ENCODE assay signal across 1 cellular context in the genomic region with DNA sequence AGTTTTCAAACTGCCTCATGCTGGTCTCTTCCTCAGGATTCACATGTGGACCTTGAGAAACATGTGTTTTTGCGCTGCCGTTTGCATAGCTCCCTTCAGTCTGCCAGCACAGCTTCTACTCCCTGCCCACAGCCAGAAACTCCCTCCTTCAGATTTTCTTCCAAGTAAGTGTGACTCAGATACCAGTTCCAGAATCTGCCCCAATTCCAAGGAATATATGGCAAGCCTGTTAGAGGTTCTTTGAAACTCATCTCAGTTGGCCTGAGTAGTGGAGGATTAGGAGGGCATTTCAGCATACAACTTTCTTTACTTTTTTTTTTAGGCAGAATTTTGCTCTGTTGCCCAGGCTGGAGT.
A peak's percentile ranks its signal among the peaks of the same experiment; 100 is the strongest.
TF ChIP-seq lines count a peak whose summit lies in the region.

No MANE protein-coding gene starts in this region.

TF ChIP-seq in SK-N-SH, 30 proteins besides CTCF, POLR2A, EP300 and RAD21:
- TF ChIP-seq, protein P1, sequence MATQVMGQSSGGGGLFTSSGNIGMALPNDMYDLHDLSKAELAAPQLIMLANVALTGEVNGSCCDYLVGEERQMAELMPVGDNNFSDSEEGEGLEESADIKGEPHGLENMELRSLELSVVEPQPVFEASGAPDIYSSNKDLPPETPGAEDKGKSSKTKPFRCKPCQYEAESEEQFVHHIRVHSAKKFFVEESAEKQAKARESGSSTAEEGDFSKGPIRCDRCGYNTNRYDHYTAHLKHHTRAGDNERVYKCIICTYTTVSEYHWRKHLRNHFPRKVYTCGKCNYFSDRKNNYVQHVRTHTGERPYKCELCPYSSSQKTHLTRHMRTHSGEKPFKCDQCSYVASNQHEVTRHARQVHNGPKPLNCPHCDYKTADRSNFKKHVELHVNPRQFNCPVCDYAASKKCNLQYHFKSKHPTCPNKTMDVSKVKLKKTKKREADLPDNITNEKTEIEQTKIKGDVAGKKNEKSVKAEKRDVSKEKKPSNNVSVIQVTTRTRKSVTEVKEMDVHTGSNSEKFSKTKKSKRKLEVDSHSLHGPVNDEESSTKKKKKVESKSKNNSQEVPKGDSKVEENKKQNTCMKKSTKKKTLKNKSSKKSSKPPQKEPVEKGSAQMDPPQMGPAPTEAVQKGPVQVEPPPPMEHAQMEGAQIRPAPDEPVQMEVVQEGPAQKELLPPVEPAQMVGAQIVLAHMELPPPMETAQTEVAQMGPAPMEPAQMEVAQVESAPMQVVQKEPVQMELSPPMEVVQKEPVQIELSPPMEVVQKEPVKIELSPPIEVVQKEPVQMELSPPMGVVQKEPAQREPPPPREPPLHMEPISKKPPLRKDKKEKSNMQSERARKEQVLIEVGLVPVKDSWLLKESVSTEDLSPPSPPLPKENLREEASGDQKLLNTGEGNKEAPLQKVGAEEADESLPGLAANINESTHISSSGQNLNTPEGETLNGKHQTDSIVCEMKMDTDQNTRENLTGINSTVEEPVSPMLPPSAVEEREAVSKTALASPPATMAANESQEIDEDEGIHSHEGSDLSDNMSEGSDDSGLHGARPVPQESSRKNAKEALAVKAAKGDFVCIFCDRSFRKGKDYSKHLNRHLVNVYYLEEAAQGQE (IDR thresholded peaks at IDR 0.05; ENCODE audit: low read depth, low read length): no peak
- TF ChIP-seq ELF1 (IDR thresholded peaks at IDR 0.05) (no peak), RXRA (IDR thresholded peaks at IDR 0.05; ENCODE audit: borderline replicate concordance, low read depth) (no peak), FOXJ3 (CRISPR knock-in tag; IDR thresholded peaks at IDR 0.05) (no peak), GATA2 (CRISPR knock-in tag; IDR thresholded peaks at IDR 0.05) (no peak), GABPA (IDR thresholded peaks at IDR 0.05; ENCODE audit: low read depth) (no peak), MXI1 (IDR thresholded peaks at IDR 0.05; ENCODE audit: low read depth, low read length) (no peak), CHD2 (IDR thresholded peaks at IDR 0.05; ENCODE audit: low read length, partially characterized antibody) (no peak), TCF12 (IDR thresholded peaks at IDR 0.05) (peak; percentile 42), RCOR1 (IDR thresholded peaks at IDR 0.05; ENCODE audit: low read length) (no peak), RFX5 (IDR thresholded peaks at IDR 0.05; ENCODE audit: low read length) (no peak), SMC3 (IDR thresholded peaks at IDR 0.05; ENCODE audit: low read depth, low read length) (no peak), SIN3A (IDR thresholded peaks at IDR 0.05; ENCODE audit: borderline replicate concordance, low read depth, low read length) (no peak), POLR2AphosphoS5 (IDR thresholded peaks at IDR 0.05; ENCODE audit: low read depth, low read length) (no peak), NFIC (IDR thresholded peaks at IDR 0.05; ENCODE audit: borderline replicate concordance) (no peak; the same call in 1 of the 2 replicates), JUND (IDR thresholded peaks at IDR 0.05) (0 out of 2 replicates have a peak, but pooled peaks have one; percentile 12), YY1 (IDR thresholded peaks at IDR 0.05; ENCODE audit: low read depth) (no peak), TEAD4 (IDR thresholded peaks at IDR 0.05; ENCODE audit: borderline replicate concordance, insufficient read depth) (no peak), NRF1 (IDR thresholded peaks at IDR 0.05; ENCODE audit: low read depth, low read length) (no peak), FOSL2 (IDR thresholded peaks at IDR 0.05; ENCODE audit: borderline replicate concordance, low read depth) (peak; percentile 47), MEF2A (IDR thresholded peaks at IDR 0.05; ENCODE audit: borderline replicate concordance, low read depth) (no peak), FOXM1 (IDR thresholded peaks at IDR 0.05; ENCODE audit: low read depth) (no peak), EZH2phosphoT487 (IDR thresholded peaks at IDR 0.05; ENCODE audit: borderline replicate concordance, low read depth) (no peak), TAF1 (IDR thresholded peaks at IDR 0.05; ENCODE audit: borderline replicate concordance, low read depth, low read length) (no peak)
- TF ChIP-seq, protein P2, sequence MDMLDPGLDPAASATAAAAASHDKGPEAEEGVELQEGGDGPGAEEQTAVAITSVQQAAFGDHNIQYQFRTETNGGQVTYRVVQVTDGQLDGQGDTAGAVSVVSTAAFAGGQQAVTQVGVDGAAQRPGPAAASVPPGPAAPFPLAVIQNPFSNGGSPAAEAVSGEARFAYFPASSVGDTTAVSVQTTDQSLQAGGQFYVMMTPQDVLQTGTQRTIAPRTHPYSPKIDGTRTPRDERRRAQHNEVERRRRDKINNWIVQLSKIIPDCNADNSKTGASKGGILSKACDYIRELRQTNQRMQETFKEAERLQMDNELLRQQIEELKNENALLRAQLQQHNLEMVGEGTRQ (IDR thresholded peaks at IDR 0.05; ENCODE audit: borderline replicate concordance, low read depth, low read length): no peak
- TF ChIP-seq, protein P3, sequence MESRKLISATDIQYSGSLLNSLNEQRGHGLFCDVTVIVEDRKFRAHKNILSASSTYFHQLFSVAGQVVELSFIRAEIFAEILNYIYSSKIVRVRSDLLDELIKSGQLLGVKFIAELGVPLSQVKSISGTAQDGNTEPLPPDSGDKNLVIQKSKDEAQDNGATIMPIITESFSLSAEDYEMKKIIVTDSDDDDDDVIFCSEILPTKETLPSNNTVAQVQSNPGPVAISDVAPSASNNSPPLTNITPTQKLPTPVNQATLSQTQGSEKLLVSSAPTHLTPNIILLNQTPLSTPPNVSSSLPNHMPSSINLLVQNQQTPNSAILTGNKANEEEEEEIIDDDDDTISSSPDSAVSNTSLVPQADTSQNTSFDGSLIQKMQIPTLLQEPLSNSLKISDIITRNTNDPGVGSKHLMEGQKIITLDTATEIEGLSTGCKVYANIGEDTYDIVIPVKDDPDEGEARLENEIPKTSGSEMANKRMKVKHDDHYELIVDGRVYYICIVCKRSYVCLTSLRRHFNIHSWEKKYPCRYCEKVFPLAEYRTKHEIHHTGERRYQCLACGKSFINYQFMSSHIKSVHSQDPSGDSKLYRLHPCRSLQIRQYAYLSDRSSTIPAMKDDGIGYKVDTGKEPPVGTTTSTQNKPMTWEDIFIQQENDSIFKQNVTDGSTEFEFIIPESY (IDR thresholded peaks at IDR 0.05; ENCODE audit: borderline replicate concordance, low read depth): no peak
- TF ChIP-seq, protein P4, sequence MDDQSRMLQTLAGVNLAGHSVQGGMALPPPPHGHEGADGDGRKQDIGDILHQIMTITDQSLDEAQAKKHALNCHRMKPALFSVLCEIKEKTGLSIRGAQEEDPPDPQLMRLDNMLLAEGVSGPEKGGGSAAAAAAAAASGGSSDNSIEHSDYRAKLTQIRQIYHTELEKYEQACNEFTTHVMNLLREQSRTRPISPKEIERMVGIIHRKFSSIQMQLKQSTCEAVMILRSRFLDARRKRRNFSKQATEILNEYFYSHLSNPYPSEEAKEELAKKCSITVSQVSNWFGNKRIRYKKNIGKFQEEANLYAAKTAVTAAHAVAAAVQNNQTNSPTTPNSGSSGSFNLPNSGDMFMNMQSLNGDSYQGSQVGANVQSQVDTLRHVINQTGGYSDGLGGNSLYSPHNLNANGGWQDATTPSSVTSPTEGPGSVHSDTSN (IDR thresholded peaks at IDR 0.05): peak; percentile 8; the same call in 1 of the 2 replicates
- TF ChIP-seq, protein P5, sequence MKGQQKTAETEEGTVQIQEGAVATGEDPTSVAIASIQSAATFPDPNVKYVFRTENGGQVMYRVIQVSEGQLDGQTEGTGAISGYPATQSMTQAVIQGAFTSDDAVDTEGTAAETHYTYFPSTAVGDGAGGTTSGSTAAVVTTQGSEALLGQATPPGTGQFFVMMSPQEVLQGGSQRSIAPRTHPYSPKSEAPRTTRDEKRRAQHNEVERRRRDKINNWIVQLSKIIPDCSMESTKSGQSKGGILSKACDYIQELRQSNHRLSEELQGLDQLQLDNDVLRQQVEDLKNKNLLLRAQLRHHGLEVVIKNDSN (IDR thresholded peaks at IDR 0.05; ENCODE audit: borderline replicate concordance, low read depth): no peak
- TF ChIP-seq, protein P6, sequence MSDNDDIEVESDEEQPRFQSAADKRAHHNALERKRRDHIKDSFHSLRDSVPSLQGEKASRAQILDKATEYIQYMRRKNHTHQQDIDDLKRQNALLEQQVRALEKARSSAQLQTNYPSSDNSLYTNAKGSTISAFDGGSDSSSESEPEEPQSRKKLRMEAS (IDR thresholded peaks at IDR 0.05; ENCODE audit: low read depth): 0 out of 2 replicates have a peak, but pooled peaks have one; percentile 29
- TF ChIP-seq, protein P7, sequence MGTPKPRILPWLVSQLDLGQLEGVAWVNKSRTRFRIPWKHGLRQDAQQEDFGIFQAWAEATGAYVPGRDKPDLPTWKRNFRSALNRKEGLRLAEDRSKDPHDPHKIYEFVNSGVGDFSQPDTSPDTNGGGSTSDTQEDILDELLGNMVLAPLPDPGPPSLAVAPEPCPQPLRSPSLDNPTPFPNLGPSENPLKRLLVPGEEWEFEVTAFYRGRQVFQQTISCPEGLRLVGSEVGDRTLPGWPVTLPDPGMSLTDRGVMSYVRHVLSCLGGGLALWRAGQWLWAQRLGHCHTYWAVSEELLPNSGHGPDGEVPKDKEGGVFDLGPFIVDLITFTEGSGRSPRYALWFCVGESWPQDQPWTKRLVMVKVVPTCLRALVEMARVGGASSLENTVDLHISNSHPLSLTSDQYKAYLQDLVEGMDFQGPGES (IDR thresholded peaks at IDR 0.05; ENCODE audit: low read depth, low read length): no peak
